Comparison of ENCODE assay signal across 21 cellular contexts in the genomic region with DNA sequence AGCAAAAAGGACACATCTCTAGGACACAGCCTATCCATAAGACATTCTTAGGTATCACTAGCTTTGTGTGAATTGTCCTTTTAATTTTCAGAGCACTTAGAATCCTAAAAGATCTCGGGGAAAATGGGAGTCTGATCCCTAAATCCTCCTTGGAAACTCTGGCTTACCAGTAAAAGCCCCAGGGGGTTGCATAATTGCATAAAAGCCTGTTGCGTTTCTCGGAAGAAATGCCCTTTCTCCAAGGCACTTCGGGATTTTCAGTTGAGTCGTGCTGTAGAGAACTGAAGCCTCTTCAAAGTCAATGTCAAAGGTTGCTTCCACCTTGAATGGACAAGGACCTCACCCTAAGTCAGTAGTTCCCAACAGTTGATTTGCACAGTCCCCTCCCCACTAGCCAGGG. TPM values are rescaled to one million over a fixed set of nuclear protein-coding genes. Genes with fewer than 3 reads are reported as not detected.
"Had no signal": no experiment of that assay in that cellular context is flagged by ENCODE, and none has a peak within 500 bp of the region (broad histone marks: within the 10 kb centered on the region; RNA-seq: fewer than 3 reads in every experiment).

No MANE protein-coding gene starts in this region.

- H3K27me3 ChIP-seq: Peyer's patch, SJSA1 had no signal

- H3K4me3 ChIP-seq: Peyer's patch, SJSA1, SK-N-MC had no signal

- H3K4me1 ChIP-seq: Peyer's patch, SJSA1 had no signal

- DNase-seq: IMR-90, Karpas-422, KG1, MM.1S, NCI-H1092 treated with DMSO at 0.1 percent for 48 hours, NCI-H1436, NCI-H187, NCI-H2029, NCI-H2081 treated with DMSO at 0.1 percent for 48 hours, NCI-H345, NCI-H446 treated with DMSO at 0.1 percent for 48 hours, NCI-H510A treated with DMSO at 0.1 percent for 48 hours, NCI-H526, PC-3, Peyer's patch, Right ventricle myocardium superior, SIG-M5 had no signal

- H3K36me3 ChIP-seq: Peyer's patch, SJSA1 had no signal

- H3K9me3 ChIP-seq: Peyer's patch, SJSA1 had no signal

- H3K27ac ChIP-seq: Peyer's patch, SJSA1, SK-N-MC had no signal

RNA-seq across cellular contexts. Expression of gene FAM184B, which starts 20.8 kb away (rescaled TPM):
- total RNA-seq: HepG2, OCI-LY7, Peyer's patch, Right ventricle myocardium superior, SJSA1 had no signal
- polyA plus RNA-seq: HepG2 had no signal
